1 cellular context compared by ENCODE assay signal in the genomic region with DNA sequence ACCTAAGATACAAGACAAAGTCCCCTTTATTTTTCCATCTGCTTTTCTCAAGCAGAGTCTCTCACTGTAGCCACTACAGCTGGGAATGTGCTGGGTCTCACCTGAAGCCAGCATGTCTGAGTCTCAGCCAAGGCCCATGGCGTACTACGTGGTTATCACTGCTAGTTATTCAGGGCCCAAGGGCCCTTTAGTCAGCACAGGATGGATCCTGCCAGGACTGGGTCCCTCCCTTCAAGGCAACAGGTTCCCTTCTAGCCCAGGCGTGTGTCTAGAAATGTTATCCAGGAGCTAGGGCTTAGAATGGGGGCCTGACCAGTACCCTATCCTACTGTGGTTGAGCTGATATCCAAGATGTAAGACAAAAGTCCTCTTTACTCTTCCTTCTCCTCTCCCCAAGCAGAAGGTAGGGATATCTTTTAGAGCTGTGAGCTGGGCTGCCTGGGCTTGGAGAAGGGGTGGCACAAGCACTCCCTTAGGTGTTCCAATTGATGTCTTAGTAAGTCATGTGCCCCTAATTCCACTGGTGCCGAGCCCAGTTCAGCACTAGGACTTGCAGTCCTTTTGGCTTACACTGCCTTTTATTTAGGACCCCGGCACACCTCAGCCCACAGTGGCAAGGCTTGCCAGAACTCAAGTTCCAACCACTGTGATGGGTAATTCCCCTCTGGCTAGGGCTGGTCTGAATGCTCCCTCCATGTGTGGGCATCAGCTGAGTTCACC.
A peak's percentile ranks its signal among the peaks of the same experiment; 100 is the strongest.
TF ChIP-seq lines count a peak whose summit lies in the region.

No MANE protein-coding gene starts in this region.

TF ChIP-seq in HepG2, 621 proteins besides CTCF, POLR2A, EP300 and RAD21 (continues in another document):
- TF ChIP-seq ZNF772 (CRISPR knock-in tag; IDR thresholded peaks at IDR 0.05), result no peak
- no peak for TF ChIP-seq ZSCAN30 (CRISPR knock-in tag; IDR thresholded peaks at IDR 0.05)
- no peak for TF ChIP-seq ZNF782 (CRISPR knock-in tag; IDR thresholded peaks at IDR 0.05; ENCODE audit: borderline replicate concordance)
- no peak for TF ChIP-seq MAX (IDR thresholded peaks at IDR 0.05)
- TF ChIP-seq, protein P1, sequence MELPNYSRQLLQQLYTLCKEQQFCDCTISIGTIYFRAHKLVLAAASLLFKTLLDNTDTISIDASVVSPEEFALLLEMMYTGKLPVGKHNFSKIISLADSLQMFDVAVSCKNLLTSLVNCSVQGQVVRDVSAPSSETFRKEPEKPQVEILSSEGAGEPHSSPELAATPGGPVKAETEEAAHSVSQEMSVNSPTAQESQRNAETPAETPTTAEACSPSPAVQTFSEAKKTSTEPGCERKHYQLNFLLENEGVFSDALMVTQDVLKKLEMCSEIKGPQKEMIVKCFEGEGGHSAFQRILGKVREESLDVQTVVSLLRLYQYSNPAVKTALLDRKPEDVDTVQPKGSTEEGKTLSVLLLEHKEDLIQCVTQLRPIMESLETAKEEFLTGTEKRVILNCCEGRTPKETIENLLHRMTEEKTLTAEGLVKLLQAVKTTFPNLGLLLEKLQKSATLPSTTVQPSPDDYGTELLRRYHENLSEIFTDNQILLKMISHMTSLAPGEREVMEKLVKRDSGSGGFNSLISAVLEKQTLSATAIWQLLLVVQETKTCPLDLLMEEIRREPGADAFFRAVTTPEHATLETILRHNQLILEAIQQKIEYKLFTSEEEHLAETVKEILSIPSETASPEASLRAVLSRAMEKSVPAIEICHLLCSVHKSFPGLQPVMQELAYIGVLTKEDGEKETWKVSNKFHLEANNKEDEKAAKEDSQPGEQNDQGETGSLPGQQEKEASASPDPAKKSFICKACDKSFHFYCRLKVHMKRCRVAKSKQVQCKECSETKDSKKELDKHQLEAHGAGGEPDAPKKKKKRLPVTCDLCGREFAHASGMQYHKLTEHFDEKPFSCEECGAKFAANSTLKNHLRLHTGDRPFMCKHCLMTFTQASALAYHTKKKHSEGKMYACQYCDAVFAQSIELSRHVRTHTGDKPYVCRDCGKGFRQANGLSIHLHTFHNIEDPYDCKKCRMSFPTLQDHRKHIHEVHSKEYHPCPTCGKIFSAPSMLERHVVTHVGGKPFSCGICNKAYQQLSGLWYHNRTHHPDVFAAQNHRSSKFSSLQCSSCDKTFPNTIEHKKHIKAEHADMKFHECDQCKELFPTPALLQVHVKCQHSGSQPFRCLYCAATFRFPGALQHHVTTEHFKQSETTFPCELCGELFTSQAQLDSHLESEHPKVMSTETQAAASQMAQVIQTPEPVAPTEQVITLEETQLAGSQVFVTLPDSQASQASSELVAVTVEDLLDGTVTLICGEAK (IDR thresholded peaks at IDR 0.05), result no peak
- TF ChIP-seq, protein P1 (CRISPR knock-in tag; IDR thresholded peaks at IDR 0.05), result 0 out of 2 replicates have a peak, but pooled peaks have one; percentile 10
- TF ChIP-seq, protein P2, sequence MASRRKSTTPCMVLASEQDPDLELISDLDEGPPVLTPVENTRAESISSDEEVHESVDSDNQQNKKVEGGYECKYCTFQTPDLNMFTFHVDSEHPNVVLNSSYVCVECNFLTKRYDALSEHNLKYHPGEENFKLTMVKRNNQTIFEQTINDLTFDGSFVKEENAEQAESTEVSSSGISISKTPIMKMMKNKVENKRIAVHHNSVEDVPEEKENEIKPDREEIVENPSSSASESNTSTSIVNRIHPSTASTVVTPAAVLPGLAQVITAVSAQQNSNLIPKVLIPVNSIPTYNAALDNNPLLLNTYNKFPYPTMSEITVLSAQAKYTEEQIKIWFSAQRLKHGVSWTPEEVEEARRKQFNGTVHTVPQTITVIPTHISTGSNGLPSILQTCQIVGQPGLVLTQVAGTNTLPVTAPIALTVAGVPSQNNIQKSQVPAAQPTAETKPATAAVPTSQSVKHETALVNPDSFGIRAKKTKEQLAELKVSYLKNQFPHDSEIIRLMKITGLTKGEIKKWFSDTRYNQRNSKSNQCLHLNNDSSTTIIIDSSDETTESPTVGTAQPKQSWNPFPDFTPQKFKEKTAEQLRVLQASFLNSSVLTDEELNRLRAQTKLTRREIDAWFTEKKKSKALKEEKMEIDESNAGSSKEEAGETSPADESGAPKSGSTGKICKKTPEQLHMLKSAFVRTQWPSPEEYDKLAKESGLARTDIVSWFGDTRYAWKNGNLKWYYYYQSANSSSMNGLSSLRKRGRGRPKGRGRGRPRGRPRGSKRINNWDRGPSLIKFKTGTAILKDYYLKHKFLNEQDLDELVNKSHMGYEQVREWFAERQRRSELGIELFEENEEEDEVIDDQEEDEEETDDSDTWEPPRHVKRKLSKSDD (CRISPR knock-in tag; IDR thresholded peaks at IDR 0.05; ENCODE audit: low read depth), result no peak
- TF ChIP-seq HDAC2 (CRISPR knock-in tag; IDR thresholded peaks at IDR 0.05), result no peak
- no peak for TF ChIP-seq HNRNPK (IDR thresholded peaks at IDR 0.05; ENCODE audit: low read depth, low read length, poor library complexity, severe bottlenecking)
- no peak for TF ChIP-seq SCMH1 (CRISPR knock-in tag; IDR thresholded peaks at IDR 0.05; ENCODE audit: borderline replicate concordance)
- TF ChIP-seq ZIK1 (CRISPR knock-in tag; IDR thresholded peaks at IDR 0.05; ENCODE audit: borderline replicate concordance, low read depth), result no peak
- TF ChIP-seq ZMYM4 (CRISPR knock-in tag; IDR thresholded peaks at IDR 0.05), result 0 out of 2 replicates have a peak, but pooled peaks have one; percentile 18
- TF ChIP-seq MIER3 (CRISPR knock-in tag; IDR thresholded peaks at IDR 0.05; ENCODE audit: borderline replicate concordance), result no peak
- TF ChIP-seq ZSCAN31 (CRISPR knock-in tag; IDR thresholded peaks at IDR 0.05; ENCODE audit: low read depth), result 0 out of 2 replicates have a peak, but pooled peaks have one; percentile 11
- TF ChIP-seq KLF13 (CRISPR knock-in tag; IDR thresholded peaks at IDR 0.05), result no peak
- TF ChIP-seq CBX5 (CRISPR knock-in tag; IDR thresholded peaks at IDR 0.05; ENCODE audit: borderline replicate concordance), result no peak
- no peak for TF ChIP-seq ZBTB10 (CRISPR knock-in tag; IDR thresholded peaks at IDR 0.05; ENCODE audit: borderline replicate concordance)
- TF ChIP-seq NFATC3 (CRISPR knock-in tag; IDR thresholded peaks at IDR 0.05), result no peak
- TF ChIP-seq TBX3 (IDR thresholded peaks at IDR 0.05; ENCODE audit: borderline replicate concordance), result no peak
- TF ChIP-seq KAT8 (CRISPR knock-in tag; IDR thresholded peaks at IDR 0.05), result no peak
- TF ChIP-seq YY1 (IDR thresholded peaks at IDR 0.05; ENCODE audit: insufficient read depth, insufficient replicate concordance, low read depth, low read length), result no peak
- TF ChIP-seq, protein P3, sequence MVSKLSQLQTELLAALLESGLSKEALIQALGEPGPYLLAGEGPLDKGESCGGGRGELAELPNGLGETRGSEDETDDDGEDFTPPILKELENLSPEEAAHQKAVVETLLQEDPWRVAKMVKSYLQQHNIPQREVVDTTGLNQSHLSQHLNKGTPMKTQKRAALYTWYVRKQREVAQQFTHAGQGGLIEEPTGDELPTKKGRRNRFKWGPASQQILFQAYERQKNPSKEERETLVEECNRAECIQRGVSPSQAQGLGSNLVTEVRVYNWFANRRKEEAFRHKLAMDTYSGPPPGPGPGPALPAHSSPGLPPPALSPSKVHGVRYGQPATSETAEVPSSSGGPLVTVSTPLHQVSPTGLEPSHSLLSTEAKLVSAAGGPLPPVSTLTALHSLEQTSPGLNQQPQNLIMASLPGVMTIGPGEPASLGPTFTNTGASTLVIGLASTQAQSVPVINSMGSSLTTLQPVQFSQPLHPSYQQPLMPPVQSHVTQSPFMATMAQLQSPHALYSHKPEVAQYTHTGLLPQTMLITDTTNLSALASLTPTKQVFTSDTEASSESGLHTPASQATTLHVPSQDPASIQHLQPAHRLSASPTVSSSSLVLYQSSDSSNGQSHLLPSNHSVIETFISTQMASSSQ (IDR thresholded peaks at IDR 0.05; ENCODE audit: low read depth), result no peak
- TF ChIP-seq, protein P3 (CRISPR knock-in tag; IDR thresholded peaks at IDR 0.05; ENCODE audit: borderline replicate concordance), result no peak
- TF ChIP-seq ADNP (CRISPR knock-in tag; IDR thresholded peaks at IDR 0.05), result no peak
- no peak for TF ChIP-seq EEA1 (CRISPR knock-in tag; IDR thresholded peaks at IDR 0.05; ENCODE audit: borderline replicate concordance)
- no peak for TF ChIP-seq ZNF101 (CRISPR knock-in tag; IDR thresholded peaks at IDR 0.05; ENCODE audit: borderline replicate concordance, low read depth)
- TF ChIP-seq, protein P4, sequence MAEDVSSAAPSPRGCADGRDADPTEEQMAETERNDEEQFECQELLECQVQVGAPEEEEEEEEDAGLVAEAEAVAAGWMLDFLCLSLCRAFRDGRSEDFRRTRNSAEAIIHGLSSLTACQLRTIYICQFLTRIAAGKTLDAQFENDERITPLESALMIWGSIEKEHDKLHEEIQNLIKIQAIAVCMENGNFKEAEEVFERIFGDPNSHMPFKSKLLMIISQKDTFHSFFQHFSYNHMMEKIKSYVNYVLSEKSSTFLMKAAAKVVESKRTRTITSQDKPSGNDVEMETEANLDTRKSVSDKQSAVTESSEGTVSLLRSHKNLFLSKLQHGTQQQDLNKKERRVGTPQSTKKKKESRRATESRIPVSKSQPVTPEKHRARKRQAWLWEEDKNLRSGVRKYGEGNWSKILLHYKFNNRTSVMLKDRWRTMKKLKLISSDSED (CRISPR knock-in tag; IDR thresholded peaks at IDR 0.05), result no peak
- no peak for TF ChIP-seq LCORL (IDR thresholded peaks at IDR 0.05)
- no peak for TF ChIP-seq LCORL (CRISPR knock-in tag; IDR thresholded peaks at IDR 0.05)
- TF ChIP-seq ZNF598 (CRISPR knock-in tag; IDR thresholded peaks at IDR 0.05; ENCODE audit: borderline replicate concordance), result no peak
- no peak for TF ChIP-seq XRCC5 (optimal IDR thresholded peaks at IDR 0.05; ENCODE audit: low read length)
- no peak for TF ChIP-seq RBM39 (IDR thresholded peaks at IDR 0.05; ENCODE audit: low read depth, low read length, poor library complexity, severe bottlenecking)
- no peak for TF ChIP-seq XBP1 (CRISPR knock-in tag; IDR thresholded peaks at IDR 0.05)
- TF ChIP-seq ZNF460 (CRISPR knock-in tag; IDR thresholded peaks at IDR 0.05; ENCODE audit: borderline replicate concordance), result no peak
